In the genomic region with DNA sequence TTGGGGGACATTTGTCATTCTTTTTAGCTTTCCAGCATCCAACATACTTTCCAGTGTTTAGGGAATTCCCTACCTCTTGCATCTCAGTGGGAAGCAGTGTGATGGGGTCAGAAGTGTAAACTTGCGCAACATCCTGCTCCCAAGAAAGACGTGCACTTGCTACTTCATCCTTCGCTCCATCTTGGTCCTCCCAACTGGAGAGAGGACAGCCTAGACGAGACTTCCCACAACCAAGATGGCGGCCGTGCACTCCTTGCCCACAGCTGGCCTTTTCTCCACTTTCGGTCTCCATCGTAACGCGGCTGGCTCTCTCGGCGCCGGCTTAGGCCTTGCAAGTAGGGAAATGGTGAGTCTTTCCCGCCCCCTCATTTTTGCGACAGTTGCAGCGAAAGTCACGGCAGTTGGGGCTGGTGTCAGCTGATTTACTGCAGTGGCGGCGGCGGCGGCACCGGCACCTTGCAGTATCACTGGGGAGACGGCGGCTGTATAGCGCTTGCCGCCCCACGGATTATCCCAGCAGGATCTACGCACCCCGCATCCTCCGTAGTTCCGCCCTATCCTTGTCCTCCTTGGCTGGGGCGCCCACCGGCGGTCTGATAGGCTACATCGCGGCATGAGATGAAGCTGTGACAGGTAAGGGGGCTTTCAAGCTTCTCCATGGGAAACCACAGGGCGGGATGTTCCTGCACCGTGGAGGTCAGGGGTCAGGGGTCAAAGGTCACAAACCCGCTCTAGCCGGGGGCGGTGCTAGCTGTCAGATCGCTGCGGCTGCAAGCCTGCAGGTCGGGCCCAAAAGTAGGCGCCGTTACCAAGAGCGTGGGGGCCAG, we compare ENCODE assay signal across 8 cellular contexts. TPM values are rescaled to one million over a fixed set of nuclear protein-coding genes. Genes with fewer than 3 reads are reported as not detected.
DNase-seq lines count a peak whose midpoint lies in the region; ATAC-seq and TF ChIP-seq lines count a peak whose summit lies in the region.

A gene (plus strand): TSS at position 416 of the 827 bp plus-strand sequence. CDS start 21,157 bp downstream, outside the sequence.

- H3K36me3 Mint-ChIP-seq in IgD-negative memory B cell, result peaks cover 3% of the 10 kb centered on the region

- H3K4me3 ChIP-seq in epithelial cell of esophagus (ENCODE audit: low read length) (peak within 1 kb of the TSS; percentile 92), mononuclear cell (ENCODE audit: low read length) (peak within 1 kb of the TSS; percentile 70)

- ATAC-seq in GM21529 (IDR thresholded peaks at IDR 0.05; ENCODE audit: unreplicated experiment), result peak; percentile 97

- DNase-seq in DMS 273 treated with DMSO at 0.1 percent for 48 hours (lab: John Stamatoyannopoulos, UW) (peak; percentile 97), OCI-M2 (lab: John Stamatoyannopoulos, UW; ENCODE audit: unreplicated experiment) (peak; percentile 64), activated T-cell treated with anti-CD3 and anti-CD28 coated beads for 4 hours (peak; percentile 95), epithelial cell of esophagus (ENCODE audit: low read depth) (peak; percentile 99)
- peak; percentile 84 to 90 for DNase-seq in stimulated activated CD8-positive, alpha-beta memory T cell treated with anti-CD3 and anti-CD28 coated beads, Interleukin-4, amount 100 ng/mL, for 1 hour (ENCODE audit: low read depth in 2 of 2, low spot score in 1 of 2)

- H3K27me3 Mint-ChIP-seq in IgD-negative memory B cell, result no peaks in the 10 kb centered on the region

- no peak for TF ChIP-seq CTCF in epithelial cell of esophagus (IDR thresholded peaks at IDR 0.05; ENCODE audit: insufficient read depth, low read depth, low read length, missing control alignments)

- peaks cover 0 to 2% (median 0%) of the 10 kb centered on the region in 3 donors for H3K9me3 Mint-ChIP-seq in IgD-negative memory B cell

- H3K27me3 ChIP-seq in mononuclear cell (ENCODE audit: insufficient read depth, low read length), result no peaks in the 10 kb centered on the region

- H3K4me1 Mint-ChIP-seq in IgD-negative memory B cell, result peaks cover 25 to 36% (median 30%) of the 10 kb centered on the region in 3 donors

- peaks cover 50% of the 10 kb centered on the region for H3K4me1 ChIP-seq in mononuclear cell (ENCODE audit: insufficient read depth, low read length)

- H3K27ac Mint-ChIP-seq in IgD-negative memory B cell, result peak within 1 kb of the TSS; percentile 78 to 95 (median 85)

- H3K9me3 ChIP-seq in mononuclear cell (ENCODE audit: low read depth, low read length), result no peaks in the 10 kb centered on the region

- peak within 1 kb of the TSS; percentile 94 to 96 (median 95) for H3K4me3 Mint-ChIP-seq in IgD-negative memory B cell

RNA-seq across cellular contexts. Expression of the gene that starts here (rescaled TPM):
- 16.2 TPM for polyA plus RNA-seq in IgD-negative memory B cell
- 52.7 TPM for total RNA-seq in mononuclear cell

Comparison
In these comparisons a context has a peak if more than half of its experiments do, and no peak if none do; other contexts are left out.
1. Peak in every context shown above with its lines: DNase-seq, ATAC-seq and H3K4me3 ChIP-seq.